Comparison of ENCODE assay signal across 8 cellular contexts in the genomic region with DNA sequence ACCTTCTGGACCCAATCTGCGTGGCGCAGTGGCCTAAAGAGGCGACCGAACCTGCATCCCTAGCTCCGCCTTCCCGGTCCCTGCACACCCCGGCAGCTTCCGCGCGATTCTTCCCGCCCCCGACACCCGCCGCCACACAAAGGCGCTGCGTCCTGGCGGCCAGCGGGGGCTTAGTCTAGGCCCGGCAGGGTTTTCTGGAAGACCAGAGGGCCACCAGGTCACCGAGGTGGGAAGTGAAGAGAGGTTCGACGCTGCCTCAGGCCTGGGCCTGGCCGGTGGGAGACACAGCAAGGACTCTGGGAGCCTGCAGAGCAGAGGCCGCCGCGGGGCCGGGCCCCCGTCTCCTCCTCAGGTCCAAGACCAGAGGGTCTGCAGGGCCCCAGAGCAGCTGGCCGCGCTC.
A peak's percentile ranks its signal among the peaks of the same experiment; 100 is the strongest.
DNase-seq lines count a peak whose midpoint lies in the region; ATAC-seq and TF ChIP-seq lines count a peak whose summit lies in the region.

No MANE protein-coding gene starts in this region.

- no peak overlapping the region for H3K27ac ChIP-seq in GM23248
- H3K27ac ChIP-seq in endodermal cell (ENCODE audit: low read depth, low read length) = no peak overlapping the region
- H3K27ac ChIP-seq in prostate gland = peak overlapping the region in 1 of 2 donors; percentile 51

- H2AFZ ChIP-seq in GM23248 = peak overlapping the region; percentile 77

- no peaks in the 10 kb centered on the region for H3K9me2 ChIP-seq in GM23248 (ENCODE audit: insufficient read depth)

- H3K27me3 ChIP-seq in GM23248 (replicated peaks; ENCODE audit: insufficient read depth) (no peaks in the 10 kb centered on the region), endodermal cell (ENCODE audit: control insufficient read depth, insufficient read depth, low read length, poor library complexity, severe bottlenecking) (no peaks in the 10 kb centered on the region), prostate gland (replicated peaks; ENCODE audit: insufficient read depth) (no peaks in the 10 kb centered on the region)

- intact Hi-C loops in prostate gland (cut with DNase I) = no loop called here

- no peak for TF ChIP-seq POLR2A in prostate gland (IDR thresholded peaks at IDR 0.05)

- H3K9ac ChIP-seq in GM23248 (peak overlapping the region; percentile 65), endodermal cell (ENCODE audit: extremely low read depth, low read length, poor library complexity, severe bottlenecking) (peak overlapping the region; percentile 34)

- peak overlapping the region; percentile 55 for H3K4me2 ChIP-seq in GM23248 (ENCODE audit: unreplicated experiment)

- peak overlapping the region; percentile 70 for H3K27ac Mint-ChIP-seq in endodermal cell

- no peak for ATAC-seq in HG03354 (IDR thresholded peaks at IDR 0.05; ENCODE audit: poor library complexity, severe bottlenecking, unreplicated experiment)

- peaks cover 35% of the 10 kb centered on the region for H3K27me3 Mint-ChIP-seq in endodermal cell (ENCODE audit: insufficient read depth)

- DNase-seq in GM23248 = peak; percentile 56
- DNase-seq in activated CD4-positive, alpha-beta T cell treated with anti-CD3 and anti-CD28 coated beads, Interleukin-2, amount 50 U/mL, for 4 hours = peak; percentile 27 to 31
- peak; percentile 89 for DNase-seq in endodermal cell
- DNase-seq in prostate gland (ENCODE audit: low spot score) = peak; percentile 30
- DNase-seq in NCI-H1417 treated with DMSO at 0.1 percent for 48 hours (lab: John Stamatoyannopoulos, UW) = no peak
- DNase-seq in ACHN = no peak
- DNase-seq in NK-92 (lab: John Stamatoyannopoulos, UW; ENCODE audit: unreplicated experiment) = no peak

- H3K36me3 ChIP-seq in GM23248 (ENCODE audit: low read depth) (no peaks in the 10 kb centered on the region), endodermal cell (ENCODE audit: control insufficient read depth, insufficient read depth, low read length) (no peaks in the 10 kb centered on the region), prostate gland (no peaks in the 10 kb centered on the region)

- H3K4me1 Mint-ChIP-seq in endodermal cell = peaks cover 46% of the 10 kb centered on the region

- H3K4me1 ChIP-seq in GM23248 (ENCODE audit: insufficient read depth) (no peaks in the 10 kb centered on the region), endodermal cell (ENCODE audit: control insufficient read depth, insufficient read depth, low read length) (peaks cover 5% of the 10 kb centered on the region), prostate gland (replicated peaks) (no peaks in the 10 kb centered on the region)

- H3K4me3 ChIP-seq in GM23248 (peak overlapping the region; percentile 63), endodermal cell (ENCODE audit: low read length) (peak overlapping the region; percentile 26), prostate gland (peak overlapping the region; percentile 30 to 37)

- TF ChIP-seq CTCF in endodermal cell (conservative IDR thresholded peaks at IDR 0.05) (peak; percentile 24), prostate gland (IDR thresholded peaks at IDR 0.05) (peak in 1 of 4 experiments; percentile 19)

- in situ Hi-C loops in GM23248 (cut with MboI) = loop anchor here (10.0 kb wide), 1 partner anchor 573 kb away; no protein-coding TSS in a partner anchor
- in situ Hi-C loops in ACHN (cut with HindIII; ENCODE audit: low pct_ligation_motif_present, low pct_unique_long_range_greater_than_20kb, low sequenced_read_pairs) = no loop called here

- H4K20me1 ChIP-seq in GM23248 (ENCODE audit: insufficient read depth) = no peaks in the 10 kb centered on the region

- WGBS in GM23248 (ENCODE audit: low coverage in 1 of 2, low lambda C conversion rate in 2 of 2, missing lambda C conversion rate in 2 of 2), 2 experiments = 4 to 5% methylated on average over 28 to 30 of the region's 30 CpGs
- 28 to 33% methylated on average over 16 to 30 of the region's 30 CpGs for WGBS in endodermal cell (ENCODE audit: insufficient coverage in 1 of 2, insufficient read length in 1 of 2), 2 experiments
- 10% methylated on average over 29 of the region's 30 CpGs for WGBS in prostate gland

- H3K9me3 ChIP-seq in GM23248 (ENCODE audit: low read depth) (no peaks in the 10 kb centered on the region), endodermal cell (ENCODE audit: control insufficient read depth, low read length) (no peaks in the 10 kb centered on the region), prostate gland (no peaks in the 10 kb centered on the region)

- no peaks in the 10 kb centered on the region for H3K9me3 Mint-ChIP-seq in endodermal cell

- peak overlapping the region; percentile 56 for H3K4me3 Mint-ChIP-seq in endodermal cell

- H3K36me3 Mint-ChIP-seq in endodermal cell (ENCODE audit: low read depth) = no peaks in the 10 kb centered on the region

- H3K79me2 ChIP-seq in GM23248 (ENCODE audit: insufficient read depth) = no peaks in the 10 kb centered on the region

- H3F3A ChIP-seq in GM23248 (ENCODE audit: insufficient read depth) = peaks cover 4% of the 10 kb centered on the region

Comparison
In these comparisons a context has a peak if more than half of its experiments do, and no peak if none do; other contexts are left out.
1. DNase-seq: peak in GM23248 (single experiment), activated CD4-positive, alpha-beta T cell treated with anti-CD3 and anti-CD28 coated beads, Interleukin-2, amount 50 U/mL, for 4 hours (2 of 2), endodermal cell (single experiment) and prostate gland (single experiment); none in NCI-H1417 treated with DMSO at 0.1 percent for 48 hours (single experiment), ACHN (single experiment) and NK-92 (single experiment).
2. Peak in every context shown above with its lines, with median percentiles within 50 percentile points of each other: H3K4me3 ChIP-seq.